In genomic region chr4:151581575-151581974, GRCh38 we compare ENCODE assay signal across 18 cellular contexts.
"Had no signal": no experiment of that assay in that cellular context is flagged by ENCODE, and none has a peak within 500 bp of the region (broad histone marks: within the 10 kb centered on the region; RNA-seq: fewer than 3 reads in every experiment).

No MANE protein-coding gene starts in this region.

- ATAC-seq: heart left ventricle, left cardiac atrium, lower lobe of right lung, right lobe of liver, WTC11 had no signal

- DNase-seq: activated CD4-positive, alpha-beta memory T cell treated with anti-CD3 and anti-CD28 coated beads, Interleukin-2, amount 10 ng/mL, durations not matched to agents 7 days and 5 days; activated CD4-positive, alpha-beta T cell treated with anti-CD3 and anti-CD28 coated beads for 4 hours; activated effector memory CD4-positive, alpha-beta T cell treated with Interleukin-2 at 50 U/mL for 16 hours; activated T-cell treated with anti-CD3 and anti-CD28 coated beads, Interleukin-2, amount 50 U/mL, for 24 hours; adrenal gland; dorsolateral prefrontal cortex; endodermal cell; heart left ventricle; left cardiac atrium; lower lobe of right lung; occipital lobe; right lobe of liver; stimulated activated CD4-positive, alpha-beta T cell treated with anti-CD3 and anti-CD28 coated beads, Interleukin-4, amount 100 ng/mL, for 4 hours; stimulated activated CD8-positive, alpha-beta memory T cell treated with anti-CD3 and anti-CD28 coated beads, Interleukin-4, amount 100 ng/mL, for 48 hours; stimulated activated naive CD4-positive, alpha-beta T cell treated with Interleukin-2 at 50 U/mL for 16 hours; substantia nigra; uterus had no signal
